ENCODE assay signal across 1 cellular context in genomic region chr7:95772298-95772770, GRCh38.
TF ChIP-seq lines count a peak whose summit lies in the region.

Gene DYNC1I1 (plus strand): TSS chr7:95772554. CDS start chr7:95804730, 32,176 bp downstream.

TF ChIP-seq in HEK293, 187 proteins besides CTCF, POLR2A, EP300 and RAD21 (continued from another document and continues in another):
- TF ChIP-seq ZNF704 (tag by site-specific recombination; IDR thresholded peaks at IDR 0.05) = no peak
- no peak for TF ChIP-seq REST (tag by site-specific recombination; IDR thresholded peaks at IDR 0.05)
- no peak for TF ChIP-seq ZNF184 (tag by site-specific recombination; IDR thresholded peaks at IDR 0.05)
- TF ChIP-seq ZFP41 (tag by site-specific recombination; IDR thresholded peaks at IDR 0.05; ENCODE audit: borderline replicate concordance) = no peak
- TF ChIP-seq ZNF580 (tag by site-specific recombination; IDR thresholded peaks at IDR 0.05) = no peak
- no peak for TF ChIP-seq ZNF518A (tag by site-specific recombination; conservative IDR thresholded peaks at IDR 0.05; ENCODE audit: low read depth)
- TF ChIP-seq ZNF292 (tag by site-specific recombination; IDR thresholded peaks at IDR 0.05; ENCODE audit: borderline replicate concordance, low read depth) = no peak
- TF ChIP-seq ZNF37A (tag by site-specific recombination; IDR thresholded peaks at IDR 0.05) = no peak
- no peak for TF ChIP-seq ZNF146 (tag by site-specific recombination; IDR thresholded peaks at IDR 0.05)
- peak; percentile 80 for TF ChIP-seq PATZ1 (tag by site-specific recombination; IDR thresholded peaks at IDR 0.05)
- no peak for TF ChIP-seq SALL2 (tag by site-specific recombination; IDR thresholded peaks at IDR 0.05; ENCODE audit: borderline replicate concordance)
- TF ChIP-seq ZNF791 (tag by site-specific recombination; IDR thresholded peaks at IDR 0.05) = no peak
- TF ChIP-seq ZNF488 (tag by site-specific recombination; IDR thresholded peaks at IDR 0.05) = no peak
- no peak for TF ChIP-seq ZBTB44 (tag by site-specific recombination; IDR thresholded peaks at IDR 0.05)
- TF ChIP-seq ZNF645 (tag by site-specific recombination; IDR thresholded peaks at IDR 0.05) = no peak
- TF ChIP-seq ZNF639 (tag by site-specific recombination; IDR thresholded peaks at IDR 0.05) = no peak
- no peak for TF ChIP-seq KLF17 (tag by site-specific recombination; IDR thresholded peaks at IDR 0.05)
- no peak for TF ChIP-seq ZNF19 (tag by site-specific recombination; IDR thresholded peaks at IDR 0.05; ENCODE audit: low read depth)
- peak; percentile 90; the same call in 1 of the 2 replicates for TF ChIP-seq ZNF610 (tag by site-specific recombination; IDR thresholded peaks at IDR 0.05; ENCODE audit: borderline replicate concordance)
- peak; percentile 31; the same call in 1 of the 2 replicates for TF ChIP-seq ZBTB20 (tag by site-specific recombination; IDR thresholded peaks at IDR 0.05)
- TF ChIP-seq ZNF280D (tag by site-specific recombination; IDR thresholded peaks at IDR 0.05) = no peak
- TF ChIP-seq ZSCAN18 (tag by site-specific recombination; IDR thresholded peaks at IDR 0.05) = no peak
- no peak for TF ChIP-seq WT1 (tag by site-specific recombination; IDR thresholded peaks at IDR 0.05)
- TF ChIP-seq ZNF792 (tag by site-specific recombination; IDR thresholded peaks at IDR 0.05) = 0 out of 2 replicates have a peak, but pooled peaks have one; percentile 14
- TF ChIP-seq ZNF561 (tag by site-specific recombination; IDR thresholded peaks at IDR 0.05; ENCODE audit: borderline replicate concordance) = peak; percentile 62; the same call in 1 of the 2 replicates
- TF ChIP-seq OSR2 (tag by site-specific recombination; IDR thresholded peaks at IDR 0.05) = peak; percentile 58
- no peak for TF ChIP-seq ZNF2 (tag by site-specific recombination; IDR thresholded peaks at IDR 0.05)
- 0 out of 2 replicates have a peak, but pooled peaks have one; percentile 17 for TF ChIP-seq ZNF596 (tag by site-specific recombination; IDR thresholded peaks at IDR 0.05)
- no peak for TF ChIP-seq BCL11A (tag by site-specific recombination; IDR thresholded peaks at IDR 0.05; ENCODE audit: low read depth)
